1 cellular context compared by ENCODE assay signal in genomic region chr16:2777231-2777902, GRCh38.
A peak's percentile ranks its signal among the peaks of the same experiment; 100 is the strongest.
TF ChIP-seq lines count a peak whose summit lies in the region.

Gene ELOB (minus strand): TSS chr16:2777280. CDS start chr16:2777239, 41 bp downstream.

TF ChIP-seq in HEK293, 187 proteins besides CTCF, POLR2A, EP300 and RAD21 (continued from another document and continues in another):
- no peak for TF ChIP-seq ZEB2 (tag by site-specific recombination; IDR thresholded peaks at IDR 0.05)
- no peak for TF ChIP-seq ZSCAN30 (tag by site-specific recombination; IDR thresholded peaks at IDR 0.05)
- TF ChIP-seq ZNF549 (tag by site-specific recombination; IDR thresholded peaks at IDR 0.05), result no peak
- TF ChIP-seq ZNF16 (tag by site-specific recombination; IDR thresholded peaks at IDR 0.05; ENCODE audit: low read depth), result no peak
- no peak for TF ChIP-seq ZNF660 (tag by site-specific recombination; IDR thresholded peaks at IDR 0.05)
- TF ChIP-seq ZBTB44 (tag by site-specific recombination; IDR thresholded peaks at IDR 0.05), result no peak
- no peak for TF ChIP-seq ZNF248 (tag by site-specific recombination; IDR thresholded peaks at IDR 0.05)
- TF ChIP-seq ZNF704 (tag by site-specific recombination; IDR thresholded peaks at IDR 0.05), result no peak
- no peak for TF ChIP-seq HOXD13 (CRISPR knock-in tag; IDR thresholded peaks at IDR 0.05; ENCODE audit: borderline replicate concordance)
- TF ChIP-seq ZNF768 (tag by site-specific recombination; IDR thresholded peaks at IDR 0.05), result no peak
- no peak for TF ChIP-seq ZNF596 (tag by site-specific recombination; IDR thresholded peaks at IDR 0.05)
- TF ChIP-seq TRIM28 (IDR thresholded peaks at IDR 0.05; ENCODE audit: borderline replicate concordance, low read length), result no peak
- TF ChIP-seq ZBTB26 (tag by site-specific recombination; optimal IDR thresholded peaks at IDR 0.05), result peak; percentile 82
- TF ChIP-seq ZNF521 (tag by site-specific recombination; IDR thresholded peaks at IDR 0.05), result no peak
- TF ChIP-seq ZNF266 (tag by site-specific recombination; IDR thresholded peaks at IDR 0.05; ENCODE audit: low read depth), result no peak; the same call in 1 of the 2 replicates
- TF ChIP-seq ZNF621 (tag by site-specific recombination; IDR thresholded peaks at IDR 0.05), result no peak
- no peak for TF ChIP-seq ZNF239 (tag by site-specific recombination; IDR thresholded peaks at IDR 0.05)
- TF ChIP-seq ZNF140 (tag by site-specific recombination; IDR thresholded peaks at IDR 0.05), result no peak
- TF ChIP-seq ZNF362 (tag by site-specific recombination; IDR thresholded peaks at IDR 0.05), result no peak
- no peak for TF ChIP-seq PRDM2 (tag by site-specific recombination; IDR thresholded peaks at IDR 0.05; ENCODE audit: borderline replicate concordance)
- TF ChIP-seq ZFP3 (tag by site-specific recombination; IDR thresholded peaks at IDR 0.05; ENCODE audit: low read depth), result no peak
- no peak for TF ChIP-seq ZNF112 (tag by site-specific recombination; IDR thresholded peaks at IDR 0.05)
- TF ChIP-seq ZFP69B (tag by site-specific recombination; IDR thresholded peaks at IDR 0.05), result 0 out of 2 replicates have a peak, but pooled peaks have one; percentile 23
- TF ChIP-seq YY1 (tag by site-specific recombination; IDR thresholded peaks at IDR 0.05), result peak; percentile 98; the same call in 1 of the 2 replicates
- no peak for TF ChIP-seq ZNF843 (tag by site-specific recombination; IDR thresholded peaks at IDR 0.05)
- TF ChIP-seq ZNF114 (tag by site-specific recombination; IDR thresholded peaks at IDR 0.05), result no peak
- TF ChIP-seq ZBTB10 (tag by site-specific recombination; IDR thresholded peaks at IDR 0.05), result peak; percentile 76
- TF ChIP-seq GFI1B (tag by site-specific recombination; IDR thresholded peaks at IDR 0.05), result no peak
- TF ChIP-seq WT1 (tag by site-specific recombination; IDR thresholded peaks at IDR 0.05), result no peak; the same call in 1 of the 2 replicates
- TF ChIP-seq ZNF211 (tag by site-specific recombination; IDR thresholded peaks at IDR 0.05; ENCODE audit: low read depth), result no peak
- no peak for TF ChIP-seq ZNF837 (tag by site-specific recombination; IDR thresholded peaks at IDR 0.05)
- no peak for TF ChIP-seq IKZF3 (tag by site-specific recombination; IDR thresholded peaks at IDR 0.05)
- peak; percentile 76 for TF ChIP-seq KLF16 (tag by site-specific recombination; IDR thresholded peaks at IDR 0.05)
- no peak for TF ChIP-seq ZNF366 (tag by site-specific recombination; conservative IDR thresholded peaks at IDR 0.05)
- no peak for TF ChIP-seq TSHZ1 (tag by site-specific recombination; IDR thresholded peaks at IDR 0.05; ENCODE audit: borderline replicate concordance)
- TF ChIP-seq ZNF473 (tag by site-specific recombination; IDR thresholded peaks at IDR 0.05), result no peak
- TF ChIP-seq ZNF654 (tag by site-specific recombination; IDR thresholded peaks at IDR 0.05; ENCODE audit: low read depth), result no peak
- peak; percentile 94 for TF ChIP-seq ZNF600 (tag by site-specific recombination; IDR thresholded peaks at IDR 0.05)
- TF ChIP-seq PRDM4 (tag by site-specific recombination; IDR thresholded peaks at IDR 0.05), result no peak
- TF ChIP-seq ZFP41 (tag by site-specific recombination; IDR thresholded peaks at IDR 0.05; ENCODE audit: borderline replicate concordance), result no peak
- no peak for TF ChIP-seq ZNF223 (tag by site-specific recombination; IDR thresholded peaks at IDR 0.05)
- TF ChIP-seq ZNF629 (tag by site-specific recombination; IDR thresholded peaks at IDR 0.05), result peak; percentile 35; the same call in 1 of the 2 replicates
- no peak for TF ChIP-seq ZNF624 (tag by site-specific recombination; IDR thresholded peaks at IDR 0.05)
- TF ChIP-seq MZF1 (tag by site-specific recombination; IDR thresholded peaks at IDR 0.05; ENCODE audit: borderline replicate concordance), result no peak
- TF ChIP-seq ZNF157 (tag by site-specific recombination; IDR thresholded peaks at IDR 0.05), result no peak
- TF ChIP-seq ZNF214 (tag by site-specific recombination; IDR thresholded peaks at IDR 0.05; ENCODE audit: borderline replicate concordance), result no peak
- TF ChIP-seq ZNF585B (tag by site-specific recombination; IDR thresholded peaks at IDR 0.05), result no peak
- no peak for TF ChIP-seq PRDM1 (tag by site-specific recombination; IDR thresholded peaks at IDR 0.05)
